1 cellular context compared by ENCODE assay signal in the genomic region with DNA sequence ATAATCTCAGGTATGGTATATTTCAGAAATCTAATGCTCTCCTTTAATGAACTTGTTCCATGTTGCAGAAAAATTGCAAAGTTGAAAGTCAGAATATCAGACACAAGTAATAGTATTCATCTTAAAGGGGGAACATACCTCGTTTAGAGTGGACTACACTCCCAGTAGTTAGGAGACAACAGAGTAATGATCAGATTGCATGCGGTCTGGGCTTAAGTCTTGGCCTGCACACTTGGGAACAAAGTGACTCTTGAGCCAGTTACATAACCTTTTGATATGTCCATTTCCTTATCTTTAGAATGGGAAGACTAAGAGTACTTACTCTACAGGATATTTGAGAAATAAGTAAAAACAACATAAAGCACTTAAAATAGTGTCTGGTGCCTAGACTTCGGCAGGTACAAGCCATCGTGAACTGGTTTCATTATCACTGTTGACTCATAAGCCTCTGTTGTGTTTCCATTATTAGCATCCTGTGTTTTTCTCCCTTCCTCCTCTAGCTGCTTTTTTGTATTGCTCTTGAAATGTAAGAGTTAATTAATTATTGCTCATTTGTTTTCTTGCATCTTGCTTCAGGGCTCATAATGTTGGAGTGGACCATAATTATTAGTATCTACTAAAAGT.
TF ChIP-seq lines count a peak whose summit lies in the region.

No MANE protein-coding gene starts in this region.

TF ChIP-seq in SK-N-SH treated with all-trans-retinoic acid at 6 μM for 48 hours, 23 proteins besides CTCF, POLR2A, EP300 and RAD21 (continued from another document):
- TF ChIP-seq, protein P1, sequence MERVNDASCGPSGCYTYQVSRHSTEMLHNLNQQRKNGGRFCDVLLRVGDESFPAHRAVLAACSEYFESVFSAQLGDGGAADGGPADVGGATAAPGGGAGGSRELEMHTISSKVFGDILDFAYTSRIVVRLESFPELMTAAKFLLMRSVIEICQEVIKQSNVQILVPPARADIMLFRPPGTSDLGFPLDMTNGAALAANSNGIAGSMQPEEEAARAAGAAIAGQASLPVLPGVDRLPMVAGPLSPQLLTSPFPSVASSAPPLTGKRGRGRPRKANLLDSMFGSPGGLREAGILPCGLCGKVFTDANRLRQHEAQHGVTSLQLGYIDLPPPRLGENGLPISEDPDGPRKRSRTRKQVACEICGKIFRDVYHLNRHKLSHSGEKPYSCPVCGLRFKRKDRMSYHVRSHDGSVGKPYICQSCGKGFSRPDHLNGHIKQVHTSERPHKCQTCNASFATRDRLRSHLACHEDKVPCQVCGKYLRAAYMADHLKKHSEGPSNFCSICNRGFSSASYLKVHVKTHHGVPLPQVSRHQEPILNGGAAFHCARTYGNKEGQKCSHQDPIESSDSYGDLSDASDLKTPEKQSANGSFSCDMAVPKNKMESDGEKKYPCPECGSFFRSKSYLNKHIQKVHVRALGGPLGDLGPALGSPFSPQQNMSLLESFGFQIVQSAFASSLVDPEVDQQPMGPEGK (CRISPR knock-in tag; IDR thresholded peaks at IDR 0.05; ENCODE audit: borderline replicate concordance): no peak
- TF ChIP-seq CSDC2 (CRISPR knock-in tag; IDR thresholded peaks at IDR 0.05): no peak
- no peak for TF ChIP-seq SNAI2 (CRISPR knock-in tag; IDR thresholded peaks at IDR 0.05)
- no peak for TF ChIP-seq OSR1 (CRISPR knock-in tag; IDR thresholded peaks at IDR 0.05)
- no peak for TF ChIP-seq ZNF70 (CRISPR knock-in tag; IDR thresholded peaks at IDR 0.05)
